ENCODE assay signal across 16 cellular contexts in the genomic region with DNA sequence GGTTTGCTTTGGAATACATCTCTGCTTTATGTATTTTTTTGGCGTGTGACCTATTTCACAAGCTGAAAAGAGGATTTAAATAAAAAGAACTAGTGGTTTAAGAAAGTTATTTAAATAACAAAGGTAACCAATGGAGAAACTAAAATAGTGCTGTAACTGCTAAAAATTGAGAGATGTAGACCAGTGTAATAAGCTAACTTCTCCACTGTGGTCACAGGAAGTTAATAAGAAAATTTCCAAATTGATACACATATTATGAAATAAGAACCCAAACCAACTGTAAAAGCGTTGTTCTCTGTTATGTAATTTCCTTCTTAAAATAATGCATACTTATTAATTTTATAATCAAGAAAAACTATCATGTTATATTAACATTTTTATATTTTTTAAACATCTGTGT.
"Had no signal": no experiment of that assay in that cellular context is flagged by ENCODE, and none has a peak within 500 bp of the region (broad histone marks: within the 10 kb centered on the region; RNA-seq: fewer than 3 reads in every experiment).

No MANE protein-coding gene starts in this region.

- H3K4me3 ChIP-seq: cardiac muscle cell, esophagus squamous epithelium, prostate gland, smooth muscle cell, suprapubic skin had no signal

- H3K36me3 ChIP-seq: cardiac muscle cell, esophagus squamous epithelium, prostate gland, suprapubic skin had no signal

- DNase-seq: activated CD4-positive, alpha-beta T cell treated with anti-CD3 and anti-CD28 coated beads for 48 hours; activated CD8-positive, alpha-beta memory T cell treated with anti-CD3 and anti-CD28 coated beads, Interleukin-2, amount 50 U/mL, for 4 hours; activated CD8-positive, alpha-beta T cell treated with anti-CD3 and anti-CD28 coated beads for 36 hours; activated effector memory CD4-positive, alpha-beta T cell treated with anti-CD3 and anti-CD28 coated beads, Interleukin-2, amount 50 U/mL, for 16 hours; activated T-cell treated with anti-CD3 and anti-CD28 coated beads, Interleukin-2, amount 50 U/mL, for 48 hours; esophagus squamous epithelium; glutamatergic neuron; hypothalamus; right cardiac atrium; T-helper 17 cell; trophoblast cell had no signal

- ATAC-seq: activated CD8-positive, alpha-beta T cell treated with anti-CD3 and anti-CD28 coated beads for 36 hours; right cardiac atrium; T-helper 17 cell; WTC11 had no signal

- H3K27ac ChIP-seq: cardiac muscle cell, esophagus squamous epithelium, prostate gland, suprapubic skin had no signal

- H3K9me3 ChIP-seq: esophagus squamous epithelium, prostate gland, suprapubic skin had no signal
